ENCODE assay signal across 10 cellular contexts in the genomic region with DNA sequence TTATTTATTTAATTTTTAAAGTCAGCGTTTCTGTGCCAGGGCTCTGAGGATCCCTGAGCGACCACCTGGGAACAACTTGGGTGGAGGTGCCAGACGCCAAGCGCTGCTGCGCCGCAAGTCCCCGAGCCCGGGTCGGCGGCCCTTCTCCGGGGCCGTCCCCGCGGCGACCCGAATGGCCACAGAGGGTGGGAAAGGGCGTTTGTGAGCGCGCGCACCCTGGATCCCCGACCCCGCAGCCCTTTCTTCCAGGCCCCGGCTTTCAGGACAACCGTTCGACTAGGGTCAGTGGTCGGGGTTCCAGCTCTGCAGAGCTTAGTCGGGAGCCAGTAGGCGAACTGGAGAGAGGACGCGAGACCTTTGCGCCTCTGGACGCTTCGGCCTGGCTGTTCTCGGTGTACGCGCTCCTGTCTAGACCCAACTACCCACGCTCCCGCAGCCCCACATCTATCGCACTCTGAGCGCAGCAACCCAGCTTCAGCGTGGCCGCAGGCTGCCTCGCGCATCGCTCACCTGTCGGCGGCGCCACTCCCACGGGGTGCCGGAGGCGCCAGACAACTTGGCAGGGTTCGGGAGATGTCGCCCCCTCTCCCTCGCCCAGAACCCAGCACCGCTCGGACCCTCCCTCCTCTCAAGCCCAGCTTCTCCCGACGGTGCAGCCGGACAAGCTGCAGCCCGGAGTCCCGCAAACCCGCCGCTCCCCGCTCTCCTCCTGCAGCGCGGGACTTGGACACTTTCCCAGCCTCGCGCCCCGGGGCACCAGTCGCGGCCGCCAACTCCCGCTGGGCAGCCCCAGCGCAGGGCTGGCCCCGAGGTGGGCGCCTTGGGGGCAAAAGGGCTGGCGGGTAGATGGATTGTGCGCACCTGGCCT. TPM values are rescaled to one million over a fixed set of nuclear protein-coding genes. Genes with fewer than 3 reads are reported as not detected.
DNase-seq lines count a peak whose midpoint lies in the region; ATAC-seq and TF ChIP-seq lines count a peak whose summit lies in the region.
"Had no signal": no experiment of that assay in that cellular context is flagged by ENCODE, and none has a peak within 500 bp of the region (broad histone marks: within the 10 kb centered on the region; RNA-seq: fewer than 3 reads in every experiment).

No MANE protein-coding gene starts in this region.

- DNase-seq in NCI-H2081 (lab: John Stamatoyannopoulos, UW) (peak; percentile 12 to 23), NCI-H2081 treated with DMSO at 0.1 percent for 48 hours (lab: John Stamatoyannopoulos, UW) (no peak), kidney tubule cell (ENCODE audit: low spot score) (peak; percentile 46), type B pancreatic cell (ENCODE audit: extremely low spot score, unreplicated experiment) (no peak), NCI-H2107 (lab: John Stamatoyannopoulos, UW) (no peak), A172 (ENCODE audit: low spot score) (no peak)
- DNase-seq: CD4-positive, CD25-positive, alpha-beta regulatory T cell; naive B cell had no signal

- H3K27me3 Mint-ChIP-seq in brain (peaks cover 53% of the 10 kb centered on the region), type B pancreatic cell (peaks cover 66% of the 10 kb centered on the region)

- ATAC-seq in GM21515 (IDR thresholded peaks at IDR 0.05; ENCODE audit: unreplicated experiment): no peak

- H3K4me1 Mint-ChIP-seq in brain (peaks cover 54% of the 10 kb centered on the region), type B pancreatic cell (ENCODE audit: unreplicated experiment) (peaks cover 42% of the 10 kb centered on the region)

- H3K4me3 Mint-ChIP-seq in brain (peak overlapping the region; percentile 88 to 94 (median 89)), type B pancreatic cell (peak overlapping the region; percentile 89)
- H3K4me3 Mint-ChIP-seq: CD4-positive, CD25-positive, alpha-beta regulatory T cell; naive B cell had no signal

- H3K36me3 Mint-ChIP-seq in brain: no peaks in the 10 kb centered on the region
- no peaks in the 10 kb centered on the region for H3K36me3 Mint-ChIP-seq in type B pancreatic cell
- H3K36me3 Mint-ChIP-seq: CD4-positive, CD25-positive, alpha-beta regulatory T cell had no signal

- no peaks in the 10 kb centered on the region for H3K9me3 Mint-ChIP-seq in brain
- no peaks in the 10 kb centered on the region for H3K9me3 Mint-ChIP-seq in type B pancreatic cell

- TF ChIP-seq CTCF in brain (conservative IDR thresholded peaks at IDR 0.05) (peak in 1 of 2 experiments; percentile 41), type B pancreatic cell (conservative IDR thresholded peaks at IDR 0.05) (no peak)

- H3K27ac Mint-ChIP-seq in brain (peak overlapping the region in 2 of 5 experiments; percentile 63 to 84), type B pancreatic cell (no peak overlapping the region)
- H3K27ac Mint-ChIP-seq: CD4-positive, CD25-positive, alpha-beta regulatory T cell; naive B cell had no signal

RNA-seq across cellular contexts. Expression of gene LYPD1, which starts 0.8 kb away (rescaled TPM):
- polyA plus RNA-seq in brain (ENCODE audit: insufficient read depth, low read depth, low replicate concordance): 8.0 TPM
- 8.2 and 33.9 TPM in 2 replicates for total RNA-seq in type B pancreatic cell (ENCODE audit: low replicate concordance)
- 28.6 and 30.8 TPM in 2 replicates for total RNA-seq in A172 (2014; rRNA removed; shearing (Covaris generic))
- total RNA-seq: CD4-positive, CD25-positive, alpha-beta regulatory T cell had no signal
- polyA plus RNA-seq: CD4-positive, CD25-positive, alpha-beta regulatory T cell had no signal

Comparison
In these comparisons a context has a peak if more than half of its experiments do, and no peak if none do; other contexts are left out.
1. DNase-seq: peak in NCI-H2081 (2 of 2) and kidney tubule cell (single experiment); none in NCI-H2081 treated with DMSO at 0.1 percent for 48 hours (single experiment), type B pancreatic cell (single experiment), NCI-H2107 (single experiment) and A172 (single experiment).